In the genomic region with DNA sequence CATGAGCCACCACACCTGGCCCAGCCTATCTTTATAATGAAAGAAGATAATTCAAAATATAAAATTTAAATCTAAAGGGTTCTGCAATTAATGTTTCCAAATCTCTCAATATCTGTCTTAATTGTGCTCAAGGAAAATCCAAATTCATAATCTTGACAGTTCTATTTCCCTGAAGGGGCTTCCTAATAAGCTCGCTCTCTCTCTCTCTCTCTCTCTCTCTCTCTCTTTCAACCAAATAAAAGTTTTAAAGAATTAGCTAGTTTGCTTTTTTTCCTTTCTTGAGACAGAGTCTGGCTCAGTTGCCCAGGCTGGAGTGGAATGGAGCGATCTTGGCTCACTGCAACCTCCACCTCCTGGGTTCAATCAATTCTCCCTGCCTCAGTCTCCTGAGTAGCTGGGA, we compare ENCODE assay signal across 3 cellular contexts.
"Had no signal": no experiment of that assay in that cellular context is flagged by ENCODE, and none has a peak within 500 bp of the region (broad histone marks: within the 10 kb centered on the region; RNA-seq: fewer than 3 reads in every experiment).

No MANE protein-coding gene starts in this region.

- DNase-seq: GDM1, GF-D8 had no signal

- H3K4me3 ChIP-seq: GM12878 had no signal

- ATAC-seq: GM12878 had no signal
